Comparison of ENCODE assay signal across 1 cellular context in the genomic region with DNA sequence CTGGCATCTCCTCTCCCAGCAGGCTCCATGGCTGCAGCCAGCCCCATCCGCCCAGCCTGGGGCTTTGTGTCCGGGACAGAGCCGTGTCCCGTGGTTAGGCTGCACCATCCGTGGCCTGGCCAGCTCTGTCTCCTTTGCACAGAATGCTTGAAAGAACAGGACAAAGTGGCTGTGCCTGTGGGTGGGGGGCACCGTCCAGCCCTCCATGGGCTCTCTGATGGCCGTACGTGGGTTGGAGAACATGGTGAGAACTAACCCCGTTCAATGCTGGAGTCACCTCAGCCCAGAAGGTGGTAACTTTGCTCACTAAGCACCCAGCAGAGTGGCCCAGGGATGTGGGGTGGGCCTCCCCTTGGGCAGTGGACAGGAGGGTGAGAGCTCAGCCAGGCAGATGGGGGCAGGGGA.
TF ChIP-seq lines count a peak whose summit lies in the region.

No MANE protein-coding gene starts in this region.

TF ChIP-seq in SK-N-SH treated with all-trans-retinoic acid at 6 μM for 48 hours, 23 proteins besides CTCF, POLR2A, EP300 and RAD21 (continued from another document):
- TF ChIP-seq, protein P1, sequence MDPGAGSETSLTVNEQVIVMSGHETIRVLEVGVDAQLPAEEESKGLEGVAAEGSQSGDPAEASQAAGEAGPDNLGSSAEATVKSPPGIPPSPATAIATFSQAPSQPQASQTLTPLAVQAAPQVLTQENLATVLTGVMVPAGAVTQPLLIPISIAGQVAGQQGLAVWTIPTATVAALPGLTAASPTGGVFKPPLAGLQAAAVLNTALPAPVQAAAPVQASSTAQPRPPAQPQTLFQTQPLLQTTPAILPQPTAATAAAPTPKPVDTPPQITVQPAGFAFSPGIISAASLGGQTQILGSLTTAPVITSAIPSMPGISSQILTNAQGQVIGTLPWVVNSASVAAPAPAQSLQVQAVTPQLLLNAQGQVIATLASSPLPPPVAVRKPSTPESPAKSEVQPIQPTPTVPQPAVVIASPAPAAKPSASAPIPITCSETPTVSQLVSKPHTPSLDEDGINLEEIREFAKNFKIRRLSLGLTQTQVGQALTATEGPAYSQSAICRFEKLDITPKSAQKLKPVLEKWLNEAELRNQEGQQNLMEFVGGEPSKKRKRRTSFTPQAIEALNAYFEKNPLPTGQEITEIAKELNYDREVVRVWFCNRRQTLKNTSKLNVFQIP (CRISPR knock-in tag; IDR thresholded peaks at IDR 0.05; ENCODE audit: borderline replicate concordance, low read depth), result no peak
- no peak for TF ChIP-seq RARB (CRISPR knock-in tag; IDR thresholded peaks at IDR 0.05)
- TF ChIP-seq PATZ1 (CRISPR knock-in tag; IDR thresholded peaks at IDR 0.05; ENCODE audit: borderline replicate concordance), result no peak
- TF ChIP-seq ARNTL (CRISPR knock-in tag; IDR thresholded peaks at IDR 0.05; ENCODE audit: borderline replicate concordance, low read depth), result no peak
- no peak for TF ChIP-seq ZC3H10 (CRISPR knock-in tag; IDR thresholded peaks at IDR 0.05)
- TF ChIP-seq TSHZ2 (CRISPR knock-in tag; IDR thresholded peaks at IDR 0.05), result no peak
- TF ChIP-seq CSDC2 (CRISPR knock-in tag; IDR thresholded peaks at IDR 0.05), result no peak
- TF ChIP-seq, protein P2, sequence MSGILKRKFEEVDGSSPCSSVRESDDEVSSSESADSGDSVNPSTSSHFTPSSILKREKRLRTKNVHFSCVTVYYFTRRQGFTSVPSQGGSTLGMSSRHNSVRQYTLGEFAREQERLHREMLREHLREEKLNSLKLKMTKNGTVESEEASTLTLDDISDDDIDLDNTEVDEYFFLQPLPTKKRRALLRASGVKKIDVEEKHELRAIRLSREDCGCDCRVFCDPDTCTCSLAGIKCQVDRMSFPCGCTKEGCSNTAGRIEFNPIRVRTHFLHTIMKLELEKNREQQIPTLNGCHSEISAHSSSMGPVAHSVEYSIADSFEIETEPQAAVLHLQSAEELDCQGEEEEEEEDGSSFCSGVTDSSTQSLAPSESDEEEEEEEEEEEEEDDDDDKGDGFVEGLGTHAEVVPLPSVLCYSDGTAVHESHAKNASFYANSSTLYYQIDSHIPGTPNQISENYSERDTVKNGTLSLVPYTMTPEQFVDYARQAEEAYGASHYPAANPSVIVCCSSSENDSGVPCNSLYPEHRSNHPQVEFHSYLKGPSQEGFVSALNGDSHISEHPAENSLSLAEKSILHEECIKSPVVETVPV (CRISPR knock-in tag; IDR thresholded peaks at IDR 0.05), result no peak
- TF ChIP-seq TOX (CRISPR knock-in tag; IDR thresholded peaks at IDR 0.05; ENCODE audit: borderline replicate concordance), result no peak
